32 cellular contexts compared by ENCODE assay signal in genomic region chr18:70762812-70763211, GRCh38.
"Had no signal": no experiment of that assay in that cellular context is flagged by ENCODE, and none has a peak within 500 bp of the region (broad histone marks: within the 10 kb centered on the region; RNA-seq: fewer than 3 reads in every experiment).

No MANE protein-coding gene starts in this region.

- DNase-seq: activated B cell treated with CpG ODN at 0.5 μM for 24 hours; activated CD4-positive, alpha-beta memory T cell treated with anti-CD3 and anti-CD28 coated beads for 36 hours; activated CD4-positive, alpha-beta T cell treated with anti-CD3 and anti-CD28 coated beads for 4 hours; activated CD4-positive, alpha-beta T cell treated with anti-CD3 and anti-CD28 coated beads, Interleukin-2, amount 10 ng/mL, durations not matched to agents 24 days and 14 days; activated CD4-positive, alpha-beta T cell treated with anti-CD3 and anti-CD28 coated beads, Interleukin-2, amount 50 U/mL, for 1 hour; activated CD4-positive, alpha-beta T cell treated with anti-CD3 and anti-CD28 coated beads, Interleukin-2, amount 50 U/mL, for 4 hours; activated CD4-positive, CD25-positive, alpha-beta regulatory T cell treated with anti-CD3 and anti-CD28 coated beads, Interleukin-2, amount 50 U/mL, for 72 hours; activated CD8-positive, alpha-beta memory T cell treated with anti-CD3 and anti-CD28 coated beads, Interleukin-2, amount 50 U/mL, for 4 hours; activated CD8-positive, alpha-beta T cell treated with anti-CD3 and anti-CD28 coated beads for 36 hours; activated effector memory CD4-positive, alpha-beta T cell treated with anti-CD3 and anti-CD28 coated beads, Interleukin-2, amount 50 U/mL, for 16 hours; activated gamma-delta T cell treated with Interleukin-2 at 50 U/mL for 16 hours; activated naive CD4-positive, alpha-beta T cell; activated naive CD4-positive, alpha-beta T cell treated with anti-CD3 and anti-CD28 coated beads for 36 hours; activated naive CD4-positive, alpha-beta T cell treated with anti-CD3 and anti-CD28 coated beads, Interleukin-2, amount 50 U/mL, for 16 hours; activated naive CD8-positive, alpha-beta T cell treated with anti-CD3 and anti-CD28 coated beads for 36 hours; activated T-cell treated with anti-CD3 and anti-CD28 coated beads for 4 hours; activated T-cell treated with anti-CD3 and anti-CD28 coated beads, Interleukin-2, amount 50 U/mL, for 1 hour; activated T-cell treated with anti-CD3 and anti-CD28 coated beads, Interleukin-2, amount 50 U/mL, for 4 hours; activated T-cell treated with anti-CD3 and anti-CD28 coated beads, Interleukin-2, amount 50 U/mL, for 72 hours; adrenal gland; amniotic stem cell; body of pancreas; brain microvascular endothelial cell; central memory CD4-positive, alpha-beta T cell; T-helper 2 cell; T-helper 9 cell had no signal

- H3K9me3 ChIP-seq: adrenal gland, body of pancreas, breast epithelium had no signal

- FAIRE-seq: astrocyte, TTC549 had no signal

- H3K27me3 ChIP-seq: adrenal gland, body of pancreas, brain microvascular endothelial cell, breast epithelium had no signal

- H3K27ac ChIP-seq: adrenal gland, body of pancreas, brain microvascular endothelial cell, breast epithelium, VCaP had no signal

- H3K4me3 ChIP-seq: adrenal gland, body of pancreas, breast epithelium had no signal

- H3K36me3 ChIP-seq: adrenal gland, brain microvascular endothelial cell, breast epithelium had no signal

- ATAC-seq: activated CD8-positive, alpha-beta T cell treated with anti-CD3 and anti-CD28 coated beads for 36 hours; activated naive CD4-positive, alpha-beta T cell treated with anti-CD3 and anti-CD28 coated beads, Interleukin-2, amount 50 U/mL, for 72 hours; activated T-cell treated with anti-CD3 and anti-CD28 coated beads, Interleukin-2, amount 50 U/mL, for 4 hours; activated T-cell treated with anti-CD3 and anti-CD28 coated beads, Interleukin-2, amount 50 U/mL, for 72 hours; activated T-helper 17 cell treated with anti-CD3 and anti-CD28 coated beads, Interleukin-2, amount 50 U/mL, for 72 hours; body of pancreas had no signal

- H3K4me1 ChIP-seq: adrenal gland, body of pancreas, breast epithelium had no signal
